Comparison of ENCODE assay signal across 10 cellular contexts in the genomic region with DNA sequence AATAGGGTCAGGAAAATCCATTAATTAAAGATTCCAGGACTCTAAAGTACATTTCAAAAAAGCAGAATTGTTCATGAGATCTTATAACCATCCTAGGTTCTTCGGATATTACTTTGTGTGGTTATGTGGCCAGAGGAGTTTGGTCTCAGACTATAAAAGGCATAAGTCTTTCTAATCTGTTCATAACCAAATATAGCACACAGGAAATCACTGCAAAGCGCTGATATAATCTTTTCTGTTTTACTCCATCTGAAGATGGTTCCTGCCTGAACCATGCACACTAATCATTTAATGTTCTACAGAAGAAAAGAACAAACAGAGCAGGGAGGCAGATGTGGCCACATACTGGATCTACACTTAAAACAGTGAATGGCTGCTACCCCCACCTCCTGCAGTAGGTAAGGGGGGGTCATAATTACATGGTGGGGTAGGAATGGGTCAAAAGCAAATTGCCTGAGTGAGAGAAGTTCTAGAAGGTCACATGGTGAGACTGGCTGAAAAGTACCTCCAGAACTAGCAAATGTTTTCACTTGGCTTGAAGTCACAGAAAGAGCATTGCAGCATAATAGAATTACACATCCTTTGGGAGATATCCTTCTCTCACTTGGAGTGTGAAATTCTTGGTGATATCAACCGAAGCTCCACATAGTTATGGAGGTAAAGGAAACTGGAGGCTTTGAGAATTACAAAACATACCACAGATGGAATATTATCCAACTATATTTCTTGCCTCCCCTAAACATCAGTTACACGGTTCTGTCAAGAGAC.
DNase-seq lines count a peak whose midpoint lies in the region; ATAC-seq and TF ChIP-seq lines count a peak whose summit lies in the region.
"Had no signal": no experiment of that assay in that cellular context is flagged by ENCODE, and none has a peak within 500 bp of the region (broad histone marks: within the 10 kb centered on the region; RNA-seq: fewer than 3 reads in every experiment).

No MANE protein-coding gene starts in this region.

- WGBS in gastroesophageal sphincter (ENCODE audit: low coverage in 1 of 2), 2 donors, result 21 to 31% methylated on average over 4 of the region's 4 CpGs

- no peak for TF ChIP-seq POLR2A in gastroesophageal sphincter (IDR thresholded peaks at IDR 0.05)

- TF ChIP-seq CTCF in gastroesophageal sphincter (IDR thresholded peaks at IDR 0.05), result no peak

- no peak overlapping the region for H3K4me3 ChIP-seq in gastroesophageal sphincter

- no peak for DNase-seq in midbrain (lab: John Stamatoyannopoulos, UW)
- DNase-seq in activated CD4-positive, alpha-beta T cell treated with anti-CD3 and anti-CD28 coated beads for 4 hours, result no peak
- DNase-seq in HK-2 (ENCODE audit: unreplicated experiment), result no peak
- no peak for DNase-seq in left colon
- DNase-seq: NCI-H524 treated with DMSO at 0.1 percent for 48 hours; stimulated activated CD4-positive, alpha-beta T cell treated with anti-CD3 and anti-CD28 coated beads, Interleukin-4, amount 100 ng/mL, for 24 hours had no signal

- no peaks in the 10 kb centered on the region for H3K27me3 ChIP-seq in gastroesophageal sphincter

- H3K27ac ChIP-seq in gastroesophageal sphincter, result no peak overlapping the region

- no peaks in the 10 kb centered on the region for H3K36me3 ChIP-seq in gastroesophageal sphincter

- TF ChIP-seq EP300 in gastroesophageal sphincter (IDR thresholded peaks at IDR 0.05), result no peak

- peak; percentile 48 for ATAC-seq in GM18858 (IDR thresholded peaks at IDR 0.05; ENCODE audit: unreplicated experiment)
- ATAC-seq in GM21737 (IDR thresholded peaks at IDR 0.05; ENCODE audit: unreplicated experiment), result peak; percentile 52
- ATAC-seq in HG03442 (IDR thresholded peaks at IDR 0.05; ENCODE audit: unreplicated experiment), result peak; percentile 50
- peak; percentile 13 for ATAC-seq in gastroesophageal sphincter
- ATAC-seq in left colon, result no peak

- no peaks in the 10 kb centered on the region for H3K9me3 ChIP-seq in gastroesophageal sphincter

- intact Hi-C loops in left colon (cut with DNase I, micrococcal nuclease), result loop anchor here in 1 of 2 donors (10.0 kb wide), 1 partner anchor 182 kb away; a partner anchor contains a TSS

- H3K4me1 ChIP-seq in gastroesophageal sphincter, result no peaks in the 10 kb centered on the region
